ENCODE assay signal across 20 cellular contexts in the genomic region with DNA sequence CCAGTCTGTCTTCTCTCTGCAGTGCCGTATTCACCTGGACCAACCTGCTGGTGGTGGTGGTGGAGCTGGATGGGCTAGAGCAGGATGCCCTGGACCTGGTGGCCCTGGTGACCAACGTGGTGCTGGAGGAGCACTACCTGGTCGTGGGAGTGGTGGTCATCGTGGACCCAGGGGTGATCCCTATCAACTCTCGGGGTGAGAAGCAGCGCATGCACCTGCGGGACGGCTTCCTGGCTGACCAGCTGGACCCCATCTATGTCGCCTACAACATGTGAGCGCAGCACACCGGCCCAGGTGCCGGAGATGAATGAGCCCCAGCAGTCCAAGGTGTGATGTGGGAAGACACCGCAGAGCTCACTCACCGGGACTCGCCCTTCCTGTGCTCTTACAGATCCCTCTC. TPM values are rescaled to one million over a fixed set of nuclear protein-coding genes. Genes with fewer than 3 reads are reported as not detected.
A peak's percentile ranks its signal among the peaks of the same experiment; 100 is the strongest.
DNase-seq lines count a peak whose midpoint lies in the region; ATAC-seq and TF ChIP-seq lines count a peak whose summit lies in the region.
"Had no signal": no experiment of that assay in that cellular context is flagged by ENCODE, and none has a peak within 500 bp of the region (broad histone marks: within the 10 kb centered on the region; RNA-seq: fewer than 3 reads in every experiment).

No MANE protein-coding gene starts in this region.

- no peaks in the 10 kb centered on the region for H3K27me3 Mint-ChIP-seq in activated CD8-positive, alpha-beta T cell treated with anti-CD3 and anti-CD28 coated beads, Interleukin-2, amount 10 ng/mL, durations not matched to agents 7 days and 5 days (ENCODE audit: low read depth)
- no peaks in the 10 kb centered on the region for H3K27me3 Mint-ChIP-seq in activated CD8-positive, alpha-beta T cell treated with anti-CD3 and anti-CD28 coated beads for 36 hours
- no peaks in the 10 kb centered on the region for H3K27me3 Mint-ChIP-seq in natural killer cell (ENCODE audit: low read depth in 2 of 2)
- no peaks in the 10 kb centered on the region for H3K27me3 Mint-ChIP-seq in natural killer cell treated with Interleukin-12 subunit alpha and Interleukin-12 subunit beta and Interleukin-15 and Interleukin-18, amount 100 ng/mL, for 72 hours

- H3K4me1 ChIP-seq in gastrocnemius medialis, result peaks cover 0 to 4% of the 10 kb centered on the region in 2 donors
- H3K4me1 ChIP-seq: Caco-2 had no signal

- H3K36me3 ChIP-seq in gastrocnemius medialis, result peaks cover 0 to 74% of the 10 kb centered on the region in 2 donors

- H3K9me3 ChIP-seq in gastrocnemius medialis, result no peaks in the 10 kb centered on the region
- H3K9me3 ChIP-seq: Caco-2 had no signal

- no peak overlapping the region for H3K27ac Mint-ChIP-seq in activated CD8-positive, alpha-beta T cell treated with anti-CD3 and anti-CD28 coated beads, Interleukin-2, amount 10 ng/mL, durations not matched to agents 7 days and 5 days
- no peak overlapping the region for H3K27ac Mint-ChIP-seq in activated CD8-positive, alpha-beta T cell treated with anti-CD3 and anti-CD28 coated beads for 36 hours
- H3K27ac Mint-ChIP-seq in natural killer cell, result peak overlapping the region; percentile 21 to 43
- no peak overlapping the region for H3K27ac Mint-ChIP-seq in natural killer cell treated with Interleukin-12 subunit alpha and Interleukin-12 subunit beta and Interleukin-15 and Interleukin-18, amount 100 ng/mL, for 72 hours

- no peaks in the 10 kb centered on the region for H3K9me3 Mint-ChIP-seq in activated CD8-positive, alpha-beta T cell treated with anti-CD3 and anti-CD28 coated beads, Interleukin-2, amount 10 ng/mL, durations not matched to agents 7 days and 5 days (ENCODE audit: insufficient read depth)
- peaks cover 5% of the 10 kb centered on the region for H3K9me3 Mint-ChIP-seq in activated CD8-positive, alpha-beta T cell treated with anti-CD3 and anti-CD28 coated beads for 36 hours
- H3K9me3 Mint-ChIP-seq in natural killer cell, result no peaks in the 10 kb centered on the region
- no peaks in the 10 kb centered on the region for H3K9me3 Mint-ChIP-seq in natural killer cell treated with Interleukin-12 subunit alpha and Interleukin-12 subunit beta and Interleukin-15 and Interleukin-18, amount 100 ng/mL, for 72 hours

- intact Hi-C loops in activated CD8-positive, alpha-beta T cell treated with anti-CD3 and anti-CD28 coated beads for 36 hours (cut with micrococcal nuclease), result no loop called here
- intact Hi-C loops in natural killer cell (cut with micrococcal nuclease), result no loop called here
- intact Hi-C loops in gastrocnemius medialis (cut with DNase I; ENCODE audit: low total_unique reads), result no loop called here

- no peak overlapping the region for H3K27ac ChIP-seq in gastrocnemius medialis
- H3K27ac ChIP-seq: RWPE1 had no signal

- TF ChIP-seq POLR2A in gastrocnemius medialis (IDR thresholded peaks at IDR 0.05), result no peak

- no peak overlapping the region for H3K4me3 Mint-ChIP-seq in activated CD8-positive, alpha-beta T cell treated with anti-CD3 and anti-CD28 coated beads, Interleukin-2, amount 10 ng/mL, durations not matched to agents 7 days and 5 days
- no peak overlapping the region for H3K4me3 Mint-ChIP-seq in activated CD8-positive, alpha-beta T cell treated with anti-CD3 and anti-CD28 coated beads for 36 hours
- H3K4me3 Mint-ChIP-seq in natural killer cell, result no peak overlapping the region
- H3K4me3 Mint-ChIP-seq in natural killer cell treated with Interleukin-12 subunit alpha and Interleukin-12 subunit beta and Interleukin-15 and Interleukin-18, amount 100 ng/mL, for 72 hours, result no peak overlapping the region

- CTCF ChIA-PET in activated CD8-positive, alpha-beta T cell treated with anti-CD3 and anti-CD28 coated beads, Interleukin-2, amount 10 ng/mL, durations not matched to agents 7 days and 5 days (lab: Charles Lee), result no interaction called here
- CTCF ChIA-PET in activated CD8-positive, alpha-beta T cell treated with anti-CD3 and anti-CD28 coated beads for 36 hours (lab: Charles Lee), result interaction anchor here (1.2 kb wide), 1 partner anchor 42 kb away, joined by 3 read pairs; no protein-coding TSS in a partner anchor

- in situ Hi-C loops in gastrocnemius medialis (cut with MboI; ENCODE audit: low sequenced_read_pairs in 4 of 4), result no loop called here

- no peak overlapping the region for H3K4me3 ChIP-seq in gastrocnemius medialis
- H3K4me3 ChIP-seq: MG63 had no signal

- no peaks in the 10 kb centered on the region for H3K27me3 ChIP-seq in gastrocnemius medialis
- H3K27me3 ChIP-seq: MG63 had no signal

- DNase-seq in activated CD8-positive, alpha-beta T cell treated with anti-CD3 and anti-CD28 coated beads, Interleukin-2, amount 10 ng/mL, durations not matched to agents 7 days and 5 days, result peak; percentile 14
- no peak for DNase-seq in activated CD8-positive, alpha-beta T cell treated with anti-CD3 and anti-CD28 coated beads for 36 hours
- DNase-seq in natural killer cell, result no peak
- no peak for DNase-seq in natural killer cell treated with Interleukin-12 subunit alpha and Interleukin-12 subunit beta and Interleukin-15 and Interleukin-18, amount 100 ng/mL, for 72 hours (ENCODE audit: low spot score)
- peak; percentile 8 for DNase-seq in iPS-NIHi7 (ENCODE audit: extremely low spot score)
- no peak for DNase-seq in gastrocnemius medialis
- no peak for DNase-seq in T-helper 9 cell
- DNase-seq: C1 segment of cervical spinal cord, Caco-2, DMS153, MG63, NCI-H1092, NCI-H146, NCI-H2081 treated with DMSO at 0.1 percent for 48 hours, NCI-H510A treated with DMSO at 0.1 percent for 48 hours, NCI-H82, PC-3 had no signal

- POLR2A ChIA-PET in activated CD8-positive, alpha-beta T cell treated with anti-CD3 and anti-CD28 coated beads, Interleukin-2, amount 10 ng/mL, durations not matched to agents 7 days and 5 days (lab: Charles Lee), result no interaction called here
- POLR2A ChIA-PET in activated CD8-positive, alpha-beta T cell treated with anti-CD3 and anti-CD28 coated beads for 36 hours (lab: Charles Lee), result no interaction called here

- H3K4me1 Mint-ChIP-seq in activated CD8-positive, alpha-beta T cell treated with anti-CD3 and anti-CD28 coated beads, Interleukin-2, amount 10 ng/mL, durations not matched to agents 7 days and 5 days (ENCODE audit: low read depth), result peaks cover 14% of the 10 kb centered on the region
- H3K4me1 Mint-ChIP-seq in activated CD8-positive, alpha-beta T cell treated with anti-CD3 and anti-CD28 coated beads for 36 hours (ENCODE audit: low read depth), result peaks cover 15% of the 10 kb centered on the region
- peaks cover 8 to 57% of the 10 kb centered on the region in 2 donors for H3K4me1 Mint-ChIP-seq in natural killer cell
- peaks cover 9 to 10% of the 10 kb centered on the region in 2 donors for H3K4me1 Mint-ChIP-seq in natural killer cell treated with Interleukin-12 subunit alpha and Interleukin-12 subunit beta and Interleukin-15 and Interleukin-18, amount 100 ng/mL, for 72 hours (ENCODE audit: low read depth in 2 of 2)

- TF ChIP-seq CTCF in activated CD8-positive, alpha-beta T cell treated with anti-CD3 and anti-CD28 coated beads for 36 hours (IDR thresholded peaks at IDR 0.05), result no peak
- no peak for TF ChIP-seq CTCF in natural killer cell (IDR thresholded peaks at IDR 0.05)
- TF ChIP-seq CTCF in gastrocnemius medialis (IDR thresholded peaks at IDR 0.05 in 4 of 5, conservative IDR thresholded peaks at IDR 0.05 in 1 of 5), result no peak

- peaks cover 77% of the 10 kb centered on the region for H3K36me3 Mint-ChIP-seq in activated CD8-positive, alpha-beta T cell treated with anti-CD3 and anti-CD28 coated beads, Interleukin-2, amount 10 ng/mL, durations not matched to agents 7 days and 5 days (ENCODE audit: low read depth)
- peaks cover 67% of the 10 kb centered on the region for H3K36me3 Mint-ChIP-seq in activated CD8-positive, alpha-beta T cell treated with anti-CD3 and anti-CD28 coated beads for 36 hours (ENCODE audit: low read depth)
- H3K36me3 Mint-ChIP-seq in natural killer cell, result peaks cover 18% of the 10 kb centered on the region
- H3K36me3 Mint-ChIP-seq in natural killer cell treated with Interleukin-12 subunit alpha and Interleukin-12 subunit beta and Interleukin-15 and Interleukin-18, amount 100 ng/mL, for 72 hours, result peaks cover 22% of the 10 kb centered on the region

- ATAC-seq in activated CD8-positive, alpha-beta T cell treated with anti-CD3 and anti-CD28 coated beads, Interleukin-2, amount 10 ng/mL, durations not matched to agents 7 days and 5 days, result no peak
- no peak for ATAC-seq in activated CD8-positive, alpha-beta T cell treated with anti-CD3 and anti-CD28 coated beads for 36 hours
- ATAC-seq in natural killer cell (no peak), gastrocnemius medialis (no peak), GM21529 (IDR thresholded peaks at IDR 0.05; ENCODE audit: unreplicated experiment) (no peak)
- no peak for ATAC-seq in natural killer cell treated with Interleukin-12 subunit alpha and Interleukin-12 subunit beta and Interleukin-15 and Interleukin-18, amount 100 ng/mL, for 72 hours

RNA-seq across cellular contexts. Expression of gene S100B, which starts 37.5 kb away (rescaled TPM):
- total RNA-seq in activated CD8-positive, alpha-beta T cell treated with anti-CD3 and anti-CD28 coated beads, Interleukin-2, amount 10 ng/mL, durations not matched to agents 7 days and 5 days, result 1 to 10 TPM; 8.5 to 9.5 TPM
- 1 to 10 TPM; 2.7 to 3.0 TPM for total RNA-seq in activated CD8-positive, alpha-beta T cell treated with anti-CD3 and anti-CD28 coated beads for 36 hours
- total RNA-seq in natural killer cell, result 10 to 100 TPM in 1 of 3 donors, 1 to 10 TPM in 1, not detected in 1; 4.0 to 58.9 TPM
- total RNA-seq in natural killer cell treated with Interleukin-12 subunit alpha and Interleukin-12 subunit beta and Interleukin-15 and Interleukin-18, amount 100 ng/mL, for 72 hours, result not detected
- total RNA-seq in gastrocnemius medialis, result 1 to 10 TPM in 1 of 4 donors, under 1 TPM in 2, not detected in 1; 0.80 to 1.3 (median 0.82) TPM
- total RNA-seq: A172, Caco-2, PC-3 had no signal

Comparison
In these comparisons a context has a peak if more than half of its experiments do, and no peak if none do; other contexts are left out.
1. DNase-seq: peak in activated CD8-positive, alpha-beta T cell treated with anti-CD3 and anti-CD28 coated beads, Interleukin-2, amount 10 ng/mL, durations not matched to agents 7 days and 5 days (single experiment) and iPS-NIHi7 (single experiment); none in activated CD8-positive, alpha-beta T cell treated with anti-CD3 and anti-CD28 coated beads for 36 hours (single experiment), natural killer cell (single experiment), natural killer cell treated with Interleukin-12 subunit alpha and Interleukin-12 subunit beta and Interleukin-15 and Interleukin-18, amount 100 ng/mL, for 72 hours (single experiment), gastrocnemius medialis (0 of 2) and T-helper 9 cell (single experiment).
2. H3K27ac Mint-ChIP-seq: peak in natural killer cell (2 of 2); none in activated CD8-positive, alpha-beta T cell treated with anti-CD3 and anti-CD28 coated beads, Interleukin-2, amount 10 ng/mL, durations not matched to agents 7 days and 5 days (single experiment), activated CD8-positive, alpha-beta T cell treated with anti-CD3 and anti-CD28 coated beads for 36 hours (single experiment) and natural killer cell treated with Interleukin-12 subunit alpha and Interleukin-12 subunit beta and Interleukin-15 and Interleukin-18, amount 100 ng/mL, for 72 hours (0 of 2).